ENCODE assay signal across 1 cellular context in genomic region chr1:178024504-178024903, GRCh38.
A peak's percentile ranks its signal among the peaks of the same experiment; 100 is the strongest.
TF ChIP-seq lines count a peak whose summit lies in the region.

No MANE protein-coding gene starts in this region.

TF ChIP-seq in HepG2, 621 proteins besides CTCF, POLR2A, EP300 and RAD21 (continued from another document):
- TF ChIP-seq ZMYM3 (CRISPR knock-in tag; IDR thresholded peaks at IDR 0.05) (peak; percentile 69), GATAD2A (CRISPR knock-in tag; IDR thresholded peaks at IDR 0.05) (peak; percentile 12; the same call in 1 of the 2 replicates), NR2F6 (IDR thresholded peaks at IDR 0.05) (0 out of 2 replicates have a peak, but pooled peaks have one; percentile 23), NR2F6 (CRISPR knock-in tag; IDR thresholded peaks at IDR 0.05) (0 out of 2 replicates have a peak, but pooled peaks have one; percentile 15), ZNF263 (CRISPR knock-in tag; IDR thresholded peaks at IDR 0.05) (peak; percentile 60; the same call in 1 of the 2 replicates), KDM5A (IDR thresholded peaks at IDR 0.05; ENCODE audit: borderline replicate concordance, low read length) (no peak), CEBPG (CRISPR knock-in tag; IDR thresholded peaks at IDR 0.05) (0 out of 2 replicates have a peak, but pooled peaks have one; percentile 6), ZFAT (CRISPR knock-in tag; conservative IDR thresholded peaks at IDR 0.05) (no peak), ZNF703 (CRISPR knock-in tag; IDR thresholded peaks at IDR 0.05; ENCODE audit: borderline replicate concordance) (no peak), ZNF260 (CRISPR knock-in tag; IDR thresholded peaks at IDR 0.05; ENCODE audit: borderline replicate concordance, low read depth) (no peak), KAT8 (CRISPR knock-in tag; IDR thresholded peaks at IDR 0.05) (no peak), MYNN (CRISPR knock-in tag; IDR thresholded peaks at IDR 0.05; ENCODE audit: low read depth) (no peak), ZNF180 (CRISPR knock-in tag; IDR thresholded peaks at IDR 0.05; ENCODE audit: borderline replicate concordance, low read depth) (no peak), SAP130 (CRISPR knock-in tag; IDR thresholded peaks at IDR 0.05; ENCODE audit: low read depth) (no peak), ZNF770 (CRISPR knock-in tag; IDR thresholded peaks at IDR 0.05) (peak; percentile 97), KDM1A (CRISPR knock-in tag; IDR thresholded peaks at IDR 0.05) (peak; percentile 20; the same call in 1 of the 2 replicates)
